Comparison of ENCODE assay signal across 1 cellular context in the genomic region with DNA sequence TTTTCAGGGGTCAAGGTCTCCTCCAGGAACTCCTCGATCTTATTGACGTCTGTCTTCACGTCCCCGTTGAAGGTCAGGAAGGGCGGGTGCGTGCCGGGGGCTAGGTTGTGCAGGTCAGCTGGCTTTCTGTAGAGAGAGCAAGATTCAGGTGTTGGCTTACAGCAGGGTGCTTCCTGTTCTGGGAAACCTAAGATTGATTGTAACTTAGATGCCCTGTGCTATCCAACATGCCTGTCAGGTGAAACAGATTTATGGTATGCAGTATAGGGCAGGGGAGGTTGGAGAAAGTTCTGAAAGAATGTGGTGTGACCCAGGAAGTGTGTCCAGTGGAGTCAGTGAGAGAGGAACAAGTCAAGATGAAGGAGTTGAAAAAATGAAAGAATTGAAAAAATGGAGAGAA.
TF ChIP-seq lines count a peak whose summit lies in the region.

No MANE protein-coding gene starts in this region.

TF ChIP-seq in H1, 55 proteins besides CTCF, POLR2A, EP300 and RAD21:
- no peak for TF ChIP-seq KDM4A (IDR thresholded peaks at IDR 0.05; ENCODE audit: low read depth, low read length, severe bottlenecking)
- no peak for TF ChIP-seq SRF (IDR thresholded peaks at IDR 0.05; ENCODE audit: low read depth, low read length)
- TF ChIP-seq RFX5 (IDR thresholded peaks at IDR 0.05; ENCODE audit: borderline replicate concordance, low read depth, low read length) = no peak
- TF ChIP-seq, protein P1, sequence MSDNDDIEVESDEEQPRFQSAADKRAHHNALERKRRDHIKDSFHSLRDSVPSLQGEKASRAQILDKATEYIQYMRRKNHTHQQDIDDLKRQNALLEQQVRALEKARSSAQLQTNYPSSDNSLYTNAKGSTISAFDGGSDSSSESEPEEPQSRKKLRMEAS (IDR thresholded peaks at IDR 0.05) = no peak
- no peak for TF ChIP-seq CREB1 (IDR thresholded peaks at IDR 0.05)
- no peak for TF ChIP-seq EGR1 (IDR thresholded peaks at IDR 0.05; ENCODE audit: borderline replicate concordance, low read depth, low read length)
- no peak for TF ChIP-seq SIN3A (conservative IDR thresholded peaks at IDR 0.05 in 1 of 2, IDR thresholded peaks at IDR 0.05 in 1 of 2; ENCODE audit: low read depth in 1 of 2, low read length in 2 of 2)
- TF ChIP-seq TBP (IDR thresholded peaks at IDR 0.05; ENCODE audit: low read depth, low read length) = no peak
